In the genomic region with DNA sequence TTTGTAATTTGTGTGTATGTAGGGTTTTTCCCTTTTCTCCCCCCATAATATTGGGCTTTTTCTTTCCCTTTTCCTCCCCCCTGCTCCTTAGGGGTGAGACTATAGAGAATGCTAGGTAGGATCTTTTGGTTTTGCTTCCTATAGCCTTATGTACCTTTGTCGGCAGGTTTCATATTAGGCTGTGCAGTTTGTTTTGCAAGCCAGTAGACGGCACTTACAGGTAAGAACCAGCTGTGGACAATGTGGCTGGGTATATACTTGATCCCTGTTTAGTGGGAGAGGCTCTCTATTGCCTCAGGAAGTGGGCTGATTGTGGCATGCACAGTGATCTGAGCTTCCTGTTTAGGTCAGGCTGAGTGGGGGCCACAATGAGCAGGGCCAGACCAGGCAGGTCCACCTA, we compare ENCODE assay signal across 1 cellular context.
TF ChIP-seq lines count a peak whose summit lies in the region.

No MANE protein-coding gene starts in this region.

TF ChIP-seq in H1, 55 proteins besides CTCF, POLR2A, EP300 and RAD21:
- TF ChIP-seq GTF2F1 (IDR thresholded peaks at IDR 0.05; ENCODE audit: borderline replicate concordance, low read depth, low read length) (no peak), CBX5 (IDR thresholded peaks at IDR 0.05; ENCODE audit: low read depth, low read length) (no peak), HDAC2 (IDR thresholded peaks at IDR 0.05; ENCODE audit: borderline replicate concordance in 1 of 2, low read depth in 2 of 2, low read length in 2 of 2) (no peak), SAP30 (IDR thresholded peaks at IDR 0.05; ENCODE audit: insufficient read depth, insufficient replicate concordance, low read length) (no peak), TAF7 (optimal IDR thresholded peaks at IDR 0.05; ENCODE audit: borderline replicate concordance, low read depth, low read length) (no peak), SP1 (IDR thresholded peaks at IDR 0.05; ENCODE audit: low read depth, low read length) (no peak), FOSL1 (IDR thresholded peaks at IDR 0.05; ENCODE audit: insufficient read depth, low read depth, low read length) (no peak), CHD2 (IDR thresholded peaks at IDR 0.05; ENCODE audit: low read length) (no peak), GABPA (IDR thresholded peaks at IDR 0.05; ENCODE audit: borderline replicate concordance, insufficient read depth, low read length) (no peak), CTBP2 (IDR thresholded peaks at IDR 0.05; ENCODE audit: borderline replicate concordance, insufficient read depth, insufficient read length, low read length) (no peak), CREB1 (IDR thresholded peaks at IDR 0.05) (no peak), RNF2 (IDR thresholded peaks at IDR 0.05; ENCODE audit: borderline replicate concordance, low read depth, low read length, missing control alignments, poor library complexity, severe bottlenecking) (no peak), RFX5 (IDR thresholded peaks at IDR 0.05; ENCODE audit: borderline replicate concordance, low read depth, low read length) (no peak), SP4 (IDR thresholded peaks at IDR 0.05; ENCODE audit: low read length) (no peak)
- TF ChIP-seq, protein P1, sequence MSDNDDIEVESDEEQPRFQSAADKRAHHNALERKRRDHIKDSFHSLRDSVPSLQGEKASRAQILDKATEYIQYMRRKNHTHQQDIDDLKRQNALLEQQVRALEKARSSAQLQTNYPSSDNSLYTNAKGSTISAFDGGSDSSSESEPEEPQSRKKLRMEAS (IDR thresholded peaks at IDR 0.05): no peak
- TF ChIP-seq, protein P2, sequence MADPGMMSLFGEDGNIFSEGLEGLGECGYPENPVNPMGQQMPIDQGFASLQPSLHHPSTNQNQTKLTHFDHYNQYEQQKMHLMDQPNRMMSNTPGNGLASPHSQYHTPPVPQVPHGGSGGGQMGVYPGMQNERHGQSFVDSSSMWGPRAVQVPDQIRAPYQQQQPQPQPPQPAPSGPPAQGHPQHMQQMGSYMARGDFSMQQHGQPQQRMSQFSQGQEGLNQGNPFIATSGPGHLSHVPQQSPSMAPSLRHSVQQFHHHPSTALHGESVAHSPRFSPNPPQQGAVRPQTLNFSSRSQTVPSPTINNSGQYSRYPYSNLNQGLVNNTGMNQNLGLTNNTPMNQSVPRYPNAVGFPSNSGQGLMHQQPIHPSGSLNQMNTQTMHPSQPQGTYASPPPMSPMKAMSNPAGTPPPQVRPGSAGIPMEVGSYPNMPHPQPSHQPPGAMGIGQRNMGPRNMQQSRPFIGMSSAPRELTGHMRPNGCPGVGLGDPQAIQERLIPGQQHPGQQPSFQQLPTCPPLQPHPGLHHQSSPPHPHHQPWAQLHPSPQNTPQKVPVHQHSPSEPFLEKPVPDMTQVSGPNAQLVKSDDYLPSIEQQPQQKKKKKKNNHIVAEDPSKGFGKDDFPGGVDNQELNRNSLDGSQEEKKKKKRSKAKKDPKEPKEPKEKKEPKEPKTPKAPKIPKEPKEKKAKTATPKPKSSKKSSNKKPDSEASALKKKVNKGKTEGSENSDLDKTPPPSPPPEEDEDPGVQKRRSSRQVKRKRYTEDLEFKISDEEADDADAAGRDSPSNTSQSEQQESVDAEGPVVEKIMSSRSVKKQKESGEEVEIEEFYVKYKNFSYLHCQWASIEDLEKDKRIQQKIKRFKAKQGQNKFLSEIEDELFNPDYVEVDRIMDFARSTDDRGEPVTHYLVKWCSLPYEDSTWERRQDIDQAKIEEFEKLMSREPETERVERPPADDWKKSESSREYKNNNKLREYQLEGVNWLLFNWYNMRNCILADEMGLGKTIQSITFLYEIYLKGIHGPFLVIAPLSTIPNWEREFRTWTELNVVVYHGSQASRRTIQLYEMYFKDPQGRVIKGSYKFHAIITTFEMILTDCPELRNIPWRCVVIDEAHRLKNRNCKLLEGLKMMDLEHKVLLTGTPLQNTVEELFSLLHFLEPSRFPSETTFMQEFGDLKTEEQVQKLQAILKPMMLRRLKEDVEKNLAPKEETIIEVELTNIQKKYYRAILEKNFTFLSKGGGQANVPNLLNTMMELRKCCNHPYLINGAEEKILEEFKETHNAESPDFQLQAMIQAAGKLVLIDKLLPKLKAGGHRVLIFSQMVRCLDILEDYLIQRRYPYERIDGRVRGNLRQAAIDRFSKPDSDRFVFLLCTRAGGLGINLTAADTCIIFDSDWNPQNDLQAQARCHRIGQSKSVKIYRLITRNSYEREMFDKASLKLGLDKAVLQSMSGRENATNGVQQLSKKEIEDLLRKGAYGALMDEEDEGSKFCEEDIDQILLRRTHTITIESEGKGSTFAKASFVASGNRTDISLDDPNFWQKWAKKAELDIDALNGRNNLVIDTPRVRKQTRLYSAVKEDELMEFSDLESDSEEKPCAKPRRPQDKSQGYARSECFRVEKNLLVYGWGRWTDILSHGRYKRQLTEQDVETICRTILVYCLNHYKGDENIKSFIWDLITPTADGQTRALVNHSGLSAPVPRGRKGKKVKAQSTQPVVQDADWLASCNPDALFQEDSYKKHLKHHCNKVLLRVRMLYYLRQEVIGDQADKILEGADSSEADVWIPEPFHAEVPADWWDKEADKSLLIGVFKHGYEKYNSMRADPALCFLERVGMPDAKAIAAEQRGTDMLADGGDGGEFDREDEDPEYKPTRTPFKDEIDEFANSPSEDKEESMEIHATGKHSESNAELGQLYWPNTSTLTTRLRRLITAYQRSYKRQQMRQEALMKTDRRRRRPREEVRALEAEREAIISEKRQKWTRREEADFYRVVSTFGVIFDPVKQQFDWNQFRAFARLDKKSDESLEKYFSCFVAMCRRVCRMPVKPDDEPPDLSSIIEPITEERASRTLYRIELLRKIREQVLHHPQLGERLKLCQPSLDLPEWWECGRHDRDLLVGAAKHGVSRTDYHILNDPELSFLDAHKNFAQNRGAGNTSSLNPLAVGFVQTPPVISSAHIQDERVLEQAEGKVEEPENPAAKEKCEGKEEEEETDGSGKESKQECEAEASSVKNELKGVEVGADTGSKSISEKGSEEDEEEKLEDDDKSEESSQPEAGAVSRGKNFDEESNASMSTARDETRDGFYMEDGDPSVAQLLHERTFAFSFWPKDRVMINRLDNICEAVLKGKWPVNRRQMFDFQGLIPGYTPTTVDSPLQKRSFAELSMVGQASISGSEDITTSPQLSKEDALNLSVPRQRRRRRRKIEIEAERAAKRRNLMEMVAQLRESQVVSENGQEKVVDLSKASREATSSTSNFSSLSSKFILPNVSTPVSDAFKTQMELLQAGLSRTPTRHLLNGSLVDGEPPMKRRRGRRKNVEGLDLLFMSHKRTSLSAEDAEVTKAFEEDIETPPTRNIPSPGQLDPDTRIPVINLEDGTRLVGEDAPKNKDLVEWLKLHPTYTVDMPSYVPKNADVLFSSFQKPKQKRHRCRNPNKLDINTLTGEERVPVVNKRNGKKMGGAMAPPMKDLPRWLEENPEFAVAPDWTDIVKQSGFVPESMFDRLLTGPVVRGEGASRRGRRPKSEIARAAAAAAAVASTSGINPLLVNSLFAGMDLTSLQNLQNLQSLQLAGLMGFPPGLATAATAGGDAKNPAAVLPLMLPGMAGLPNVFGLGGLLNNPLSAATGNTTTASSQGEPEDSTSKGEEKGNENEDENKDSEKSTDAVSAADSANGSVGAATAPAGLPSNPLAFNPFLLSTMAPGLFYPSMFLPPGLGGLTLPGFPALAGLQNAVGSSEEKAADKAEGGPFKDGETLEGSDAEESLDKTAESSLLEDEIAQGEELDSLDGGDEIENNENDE (IDR thresholded peaks at IDR 0.05; ENCODE audit: insufficient replicate concordance, low read length): no peak
